12 cellular contexts compared by ENCODE assay signal in genomic region chr7:28684729-28685211, GRCh38.
DNase-seq lines count a peak whose midpoint lies in the region; ATAC-seq and TF ChIP-seq lines count a peak whose summit lies in the region.
"Had no signal": no experiment of that assay in that cellular context is flagged by ENCODE, and none has a peak within 500 bp of the region (broad histone marks: within the 10 kb centered on the region; RNA-seq: fewer than 3 reads in every experiment).

No MANE protein-coding gene starts in this region.

- DNase-seq in heart right ventricle (no peak), Right ventricle myocardium inferior (ENCODE audit: missing footprints) (no peak), SJCRH30 (no peak), memory B cell (ENCODE audit: low spot score in 2 of 2) (no peak), transverse colon (no peak), globus pallidus (ENCODE audit: low spot score) (no peak), immature natural killer cell (no peak), iPS-NIHi11 (ENCODE audit: low spot score) (no peak)
- DNase-seq: HFFc6; kidney glomerular epithelial cell; stimulated activated CD4-positive, alpha-beta T cell treated with anti-CD3 and anti-CD28 coated beads, Interleukin-4, amount 100 ng/mL, for 24 hours had no signal

- H3K4me1 ChIP-seq in heart right ventricle = peaks cover 3 to 69% (median 38%) of the 10 kb centered on the region in 9 donors
- H3K4me1 ChIP-seq in SJCRH30 = peaks cover 25% of the 10 kb centered on the region
- H3K4me1 ChIP-seq in transverse colon = peaks cover 0 to 29% (median 13%) of the 10 kb centered on the region in 4 donors

- H3K4me3 ChIP-seq in heart right ventricle = peak overlapping the region in 1 of 10 donors; percentile 58
- no peak overlapping the region; the same call in 1 of the 2 replicates for H3K4me3 ChIP-seq in SJCRH30
- H3K4me3 ChIP-seq in transverse colon = no peak overlapping the region

- H3K9me3 Mint-ChIP-seq in memory B cell = no peaks in the 10 kb centered on the region
- no peaks in the 10 kb centered on the region for H3K9me3 Mint-ChIP-seq in immature natural killer cell
- H3K9me3 Mint-ChIP-seq: HFFc6 had no signal

- H3K4me1 Mint-ChIP-seq in memory B cell (peaks cover 2% of the 10 kb centered on the region), immature natural killer cell (peaks cover 0 to 2% of the 10 kb centered on the region in 2 donors)

- H3K27ac ChIP-seq in heart right ventricle = peak overlapping the region in 9 of 10 donors; percentile 34 to 96 (median 88)
- H3K27ac ChIP-seq in SJCRH30 = peak overlapping the region; percentile 96
- H3K27ac ChIP-seq in transverse colon = peak overlapping the region; percentile 74 to 85 (median 82)
- H3K27ac ChIP-seq: KMS-11 had no signal

- no peak for ATAC-seq in heart right ventricle
- ATAC-seq in Right ventricle myocardium inferior = no peak
- ATAC-seq in memory B cell (ENCODE audit: low read depth) = peak; percentile 51

- 56 to 66% methylated on average over 5 of the region's 5 CpGs for WGBS in heart right ventricle, 2 donors
- WGBS in transverse colon (ENCODE audit: low coverage in 1 of 2), 2 donors = 52 to 55% methylated on average over 5 of the region's 5 CpGs

- intact Hi-C loops in heart right ventricle (cut with DNase I) (loop anchor here in 7 of 10 donors (5.0 to 10.0 kb wide), 8 partner anchors 57 to 280 kb away; partner anchors contain the start of genes CREB5 (in 1 of the 7) and TRIL (in 1 of the 7)), Right ventricle myocardium inferior (cut with DNase I) (loop anchor here (5.0 to 10.0 kb wide), 4 partner anchors 57 to 277 kb away; no protein-coding TSS in a partner anchor), transverse colon (cut with DNase I; ENCODE audit: low total_unique reads) (no loop called here)

- H3K36me3 Mint-ChIP-seq in memory B cell (no peaks in the 10 kb centered on the region), immature natural killer cell (no peaks in the 10 kb centered on the region)

- H3K27ac Mint-ChIP-seq in memory B cell (no peak overlapping the region), immature natural killer cell (no peak overlapping the region)
- H3K27ac Mint-ChIP-seq: HFFc6 had no signal

- no peaks in the 10 kb centered on the region for H3K27me3 Mint-ChIP-seq in memory B cell
- peaks cover 5 to 9% (median 7%) of the 10 kb centered on the region in 3 donors for H3K27me3 Mint-ChIP-seq in immature natural killer cell (ENCODE audit: low read depth in 3 of 3)

- H3K36me3 ChIP-seq in heart right ventricle (no peaks in the 10 kb centered on the region), SJCRH30 (no peaks in the 10 kb centered on the region), transverse colon (no peaks in the 10 kb centered on the region)

- H3K27me3 ChIP-seq in heart right ventricle (no peaks in the 10 kb centered on the region), SJCRH30 (no peaks in the 10 kb centered on the region), transverse colon (peaks cover 9% of the 10 kb centered on the region)

- TF ChIP-seq POLR2A in transverse colon (IDR thresholded peaks at IDR 0.05) = no peak

- H3K9me3 ChIP-seq in heart right ventricle (no peaks in the 10 kb centered on the region), SJCRH30 (replicated peaks) (no peaks in the 10 kb centered on the region), transverse colon (no peaks in the 10 kb centered on the region)

- no peak for TF ChIP-seq EP300 in transverse colon (IDR thresholded peaks at IDR 0.05; ENCODE audit: low read depth)

- TF ChIP-seq CTCF in heart right ventricle (IDR thresholded peaks at IDR 0.05) = no peak
- TF ChIP-seq CTCF in transverse colon (IDR thresholded peaks at IDR 0.05) = no peak

- in situ Hi-C loops in transverse colon (cut with MboI; ENCODE audit: low pct_ligation_motif_present in 1 of 4, low pct_unique_long_range_greater_than_20kb in 1 of 4, low sequenced_read_pairs in 3 of 4) = loop anchor here in 1 of 4 donors (25.0 kb wide), 1 partner anchor 272 kb away; the partner anchor contains the start of gene CREB5

- H3K4me3 Mint-ChIP-seq in memory B cell = no peak overlapping the region
- peak overlapping the region in 1 of 5 donors; percentile 27 for H3K4me3 Mint-ChIP-seq in immature natural killer cell
- H3K4me3 Mint-ChIP-seq: HFFc6 had no signal
